ENCODE assay signal across 11 cellular contexts in genomic region chr11:119368121-119369034, GRCh38. TPM values are rescaled to one million over a fixed set of nuclear protein-coding genes. Genes with fewer than 3 reads are reported as not detected.
DNase-seq lines count a peak whose midpoint lies in the region; ATAC-seq and TF ChIP-seq lines count a peak whose summit lies in the region.
"Had no signal": no experiment of that assay in that cellular context is flagged by ENCODE, and none has a peak within 500 bp of the region (broad histone marks: within the 10 kb centered on the region; RNA-seq: fewer than 3 reads in every experiment).

No MANE protein-coding gene starts in this region.

- no peak for ATAC-seq in HG02970 (IDR thresholded peaks at IDR 0.05; ENCODE audit: low FRiP score, unreplicated experiment)

- H3K27ac ChIP-seq in RWPE1: peak overlapping the region; percentile 100
- H3K27ac ChIP-seq in right atrium auricular region: peak overlapping the region; percentile 94
- H3K27ac ChIP-seq in skeletal muscle tissue (ENCODE audit: low read depth, low read length): peak overlapping the region; percentile 100

- peak overlapping the region; percentile 65 to 86 (median 79) for H3K9ac ChIP-seq in skeletal muscle tissue (ENCODE audit: low read depth in 1 of 3, low read length in 3 of 3)

- H3K9me3 ChIP-seq in right atrium auricular region (no peaks in the 10 kb centered on the region), skeletal muscle tissue (ENCODE audit: control insufficient read depth in 3 of 3, low read length in 3 of 3) (no peaks in the 10 kb centered on the region)
- H3K9me3 ChIP-seq: thoracic aorta had no signal

- H3K4me3 ChIP-seq in right atrium auricular region: peak overlapping the region in 1 of 2 donors; percentile 10
- H3K4me3 ChIP-seq in skeletal muscle tissue (ENCODE audit: low read length in 3 of 3): peak overlapping the region; percentile 17 to 68 (median 54)
- H3K4me3 ChIP-seq: thoracic aorta had no signal

- POLR2A ChIA-PET in RWPE1 (lab: Yijun Ruan, JAX; ENCODE audit: low non-redundant PET): no interaction called here

- H3K36me3 ChIP-seq in right atrium auricular region (no peaks in the 10 kb centered on the region), skeletal muscle tissue (ENCODE audit: control insufficient read depth in 3 of 3, insufficient read depth in 3 of 3, low read length in 3 of 3) (peaks cover 4 to 23% (median 8%) of the 10 kb centered on the region in 3 donors)
- H3K36me3 ChIP-seq: thoracic aorta had no signal

- TF ChIP-seq RAD21 in Ishikawa (IDR thresholded peaks at IDR 0.05; ENCODE audit: low read depth): no peak

- no peak for TF ChIP-seq EP300 in Ishikawa (IDR thresholded peaks at IDR 0.05; ENCODE audit: borderline replicate concordance)

- H3K27me3 ChIP-seq in right atrium auricular region (no peaks in the 10 kb centered on the region), skeletal muscle tissue (ENCODE audit: control insufficient read depth in 3 of 3, insufficient read depth in 3 of 3, low read length in 3 of 3) (peaks cover 0 to 6% (median 0%) of the 10 kb centered on the region in 3 donors)

- H3K4me1 ChIP-seq in right atrium auricular region (peaks cover 0 to 93% of the 10 kb centered on the region in 2 donors), skeletal muscle tissue (ENCODE audit: control insufficient read depth in 3 of 3, insufficient read depth in 3 of 3, low read length in 3 of 3) (peaks cover 90 to 92% (median 90%) of the 10 kb centered on the region in 3 donors)

- CTCF ChIA-PET in RWPE1 (lab: Yijun Ruan, JAX): interaction anchor here (0.8 to 1.7 kb wide), 3 partner anchors 12 to 30 kb away, joined by 3 to 8 read pairs (median 8); no protein-coding TSS in a partner anchor

- DNase-seq in RWPE1 (ENCODE audit: low spot score) (peak; percentile 73), right atrium auricular region (ENCODE audit: low spot score) (no peak), OCI-M1 (lab: John Stamatoyannopoulos, UW) (no peak)
- DNase-seq in NK-92 treated with Interleukin-12 subunit alpha and Interleukin-12 subunit beta, amount 100 ng/mL, for 24 hours (lab: John Stamatoyannopoulos, UW): no peak
- no peak for DNase-seq in activated CD4-positive, alpha-beta T cell treated with anti-CD3 and anti-CD28 coated beads for 48 hours
- DNase-seq: activated naive CD4-positive, alpha-beta T cell; mammary epithelial cell had no signal

- TF ChIP-seq CTCF in RWPE1 (conservative IDR thresholded peaks at IDR 0.05; ENCODE audit: low read depth): no peak
- no peak for TF ChIP-seq CTCF in right atrium auricular region (IDR thresholded peaks at IDR 0.05)

TF ChIP-seq in Ishikawa, 13 proteins besides CTCF, POLR2A, EP300 and RAD21:
- TF ChIP-seq NFIC (IDR thresholded peaks at IDR 0.05): peak; percentile 88
- TF ChIP-seq, protein P1, sequence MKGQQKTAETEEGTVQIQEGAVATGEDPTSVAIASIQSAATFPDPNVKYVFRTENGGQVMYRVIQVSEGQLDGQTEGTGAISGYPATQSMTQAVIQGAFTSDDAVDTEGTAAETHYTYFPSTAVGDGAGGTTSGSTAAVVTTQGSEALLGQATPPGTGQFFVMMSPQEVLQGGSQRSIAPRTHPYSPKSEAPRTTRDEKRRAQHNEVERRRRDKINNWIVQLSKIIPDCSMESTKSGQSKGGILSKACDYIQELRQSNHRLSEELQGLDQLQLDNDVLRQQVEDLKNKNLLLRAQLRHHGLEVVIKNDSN (IDR thresholded peaks at IDR 0.05): peak; percentile 84
- TF ChIP-seq REST (IDR thresholded peaks at IDR 0.05; ENCODE audit: low read depth): no peak

RNA-seq across cellular contexts. Expression of gene USP2, which starts 13.1 kb away (rescaled TPM):
- 10 to 100 TPM; 38.9 to 58.7 TPM for total RNA-seq in right atrium auricular region
- total RNA-seq in skeletal muscle tissue: 8.9 TPM

RNA-seq across cellular contexts. Expression of gene MFRP, which starts 21.9 kb away (rescaled TPM):
- not detected for total RNA-seq in right atrium auricular region
- not detected for total RNA-seq in skeletal muscle tissue
- total RNA-seq: mammary epithelial cell had no signal

RNA-seq across cellular contexts. Expression of gene C1QTNF5, which starts 27.7 kb away (rescaled TPM):
- total RNA-seq in right atrium auricular region (10 to 100 TPM; 41.4 to 47.4 TPM), skeletal muscle tissue (17.2 TPM)

RNA-seq across cellular contexts. Expression of gene RNF26, which starts 34.1 kb away (rescaled TPM):
- total RNA-seq in right atrium auricular region (10 to 100 TPM in 1 of 2 donors, 1 to 10 TPM in 1; 8.2 to 10.3 TPM), skeletal muscle tissue (2.1 TPM)

RNA-seq across cellular contexts. Expression of gene MCAM, which starts 51.4 kb away (rescaled TPM):
- total RNA-seq in right atrium auricular region: 100 to 1,000 TPM; 356 to 509 TPM
- total RNA-seq in skeletal muscle tissue: 120 TPM
